ENCODE assay signal across 17 cellular contexts in genomic region chr16:79071424-79071823, GRCh38.
DNase-seq lines count a peak whose midpoint lies in the region; ATAC-seq and TF ChIP-seq lines count a peak whose summit lies in the region.
"Had no signal": no experiment of that assay in that cellular context is flagged by ENCODE, and none has a peak within 500 bp of the region (broad histone marks: within the 10 kb centered on the region; RNA-seq: fewer than 3 reads in every experiment).

No MANE protein-coding gene starts in this region.

- H3K27ac ChIP-seq in RWPE2 (ENCODE audit: poor library complexity, severe bottlenecking): no peak overlapping the region
- peak overlapping the region; percentile 77 for H3K27ac ChIP-seq in hepatocyte
- peak overlapping the region; percentile 60 to 88 (median 77) for H3K27ac ChIP-seq in thyroid gland
- H3K27ac ChIP-seq: heart right ventricle, PC-9 had no signal

- H3K79me2 ChIP-seq in hepatocyte: no peaks in the 10 kb centered on the region

- WGBS in hepatocyte (ENCODE audit: low lambda C conversion rate, missing lambda C conversion rate): 35% methylated on average over 4 of the region's 4 CpGs
- WGBS in thyroid gland, 2 donors: 28 to 32% methylated on average over 4 of the region's 4 CpGs

- H3K36me3 ChIP-seq in RWPE2 (ENCODE audit: low read depth): no peaks in the 10 kb centered on the region
- H3K36me3 ChIP-seq in hepatocyte (replicated peaks; ENCODE audit: insufficient read depth, low read depth): no peaks in the 10 kb centered on the region
- H3K36me3 ChIP-seq in thyroid gland: no peaks in the 10 kb centered on the region
- H3K36me3 ChIP-seq: heart right ventricle had no signal

- H3K27me3 ChIP-seq in RWPE2 (ENCODE audit: insufficient read depth, poor library complexity, severe bottlenecking): no peaks in the 10 kb centered on the region
- H3K27me3 ChIP-seq in hepatocyte: no peaks in the 10 kb centered on the region
- no peaks in the 10 kb centered on the region for H3K27me3 ChIP-seq in thyroid gland

- TF ChIP-seq POLR2A in thyroid gland (IDR thresholded peaks at IDR 0.05) (no peak), erythroblast (IDR thresholded peaks at IDR 0.05; ENCODE audit: low read length) (no peak)

- H3K9me3 ChIP-seq in RWPE2 (ENCODE audit: severe bottlenecking) (no peaks in the 10 kb centered on the region), hepatocyte (ENCODE audit: low read depth) (no peaks in the 10 kb centered on the region), thyroid gland (no peaks in the 10 kb centered on the region)
- H3K9me3 ChIP-seq: heart right ventricle had no signal

- no peaks in the 10 kb centered on the region for H3K9me2 ChIP-seq in hepatocyte (replicated peaks; ENCODE audit: insufficient read depth)

- H3K4me3 ChIP-seq in RWPE2 (ENCODE audit: severe bottlenecking) (no peak overlapping the region), hepatocyte (no peak overlapping the region), thyroid gland (replicated peaks in 1 of 3) (no peak overlapping the region)
- H3K4me3 ChIP-seq: heart right ventricle, PC-9 had no signal

- no peak overlapping the region for H3K4me2 ChIP-seq in hepatocyte
- H3K4me2 ChIP-seq: PC-9 had no signal

- H2AFZ ChIP-seq in hepatocyte: no peak overlapping the region
- H2AFZ ChIP-seq: PC-9 had no signal

- intact Hi-C loops in thyroid gland (cut with DNase I): no loop called here

- no peaks in the 10 kb centered on the region for H4K20me1 ChIP-seq in hepatocyte (ENCODE audit: insufficient read depth, poor library complexity, severe bottlenecking)

- ATAC-seq in RWPE2 (ENCODE audit: low read depth): peak; percentile 70; the same call in 2 of the 3 replicates
- no peak for ATAC-seq in HG03280 (IDR thresholded peaks at IDR 0.05; ENCODE audit: unreplicated experiment)
- ATAC-seq in HG02840 (IDR thresholded peaks at IDR 0.05; ENCODE audit: low FRiP score, unreplicated experiment): no peak
- ATAC-seq: heart right ventricle had no signal

- peak; percentile 6 for DNase-seq in NCI-H748 (lab: John Stamatoyannopoulos, UW; ENCODE audit: unreplicated experiment)
- no peak for DNase-seq in NCI-H748 treated with DMSO at 0.1 percent for 48 hours (lab: John Stamatoyannopoulos, UW)
- no peak for DNase-seq in RWPE2 (ENCODE audit: low spot score)
- peak; percentile 77 for DNase-seq in hepatocyte (ENCODE audit: low spot score)
- peak; percentile 100 for DNase-seq in thyroid gland
- DNase-seq in erythroblast (lab: John Stamatoyannopoulos, UW): no peak
- DNase-seq: ACHN; activated CD4-positive, alpha-beta T cell treated with anti-CD3 and anti-CD28 coated beads, Interleukin-2, amount 50 U/mL, for 48 hours; activated effector memory CD4-positive, alpha-beta T cell treated with Interleukin-2 at 50 U/mL for 16 hours; aorta; CD4-positive, alpha-beta memory T cell; heart right ventricle; NCI-H446 treated with DMSO at 0.1 percent for 48 hours; PC-9; small intestine had no signal

- TF ChIP-seq CTCF in RWPE2 (IDR thresholded peaks at IDR 0.05; ENCODE audit: poor library complexity, severe bottlenecking): no peak
- TF ChIP-seq CTCF in hepatocyte (IDR thresholded peaks at IDR 0.05; ENCODE audit: poor library complexity): no peak
- TF ChIP-seq CTCF in thyroid gland (IDR thresholded peaks at IDR 0.05): no peak

- H3K4me1 ChIP-seq in RWPE2 (ENCODE audit: insufficient read depth, poor library complexity, severe bottlenecking) (no peaks in the 10 kb centered on the region), hepatocyte (ENCODE audit: insufficient read depth) (peaks cover 39% of the 10 kb centered on the region), thyroid gland (peaks cover 20 to 32% of the 10 kb centered on the region in 2 donors)

Comparison
In these comparisons a context has a peak if more than half of its experiments do, and no peak if none do; other contexts are left out.
1. DNase-seq: peak in NCI-H748 (single experiment), hepatocyte (single experiment) and thyroid gland (2 of 2); none in NCI-H748 treated with DMSO at 0.1 percent for 48 hours (single experiment), RWPE2 (single experiment) and erythroblast (0 of 2).